Comparison of ENCODE assay signal across 1 cellular context in the genomic region with DNA sequence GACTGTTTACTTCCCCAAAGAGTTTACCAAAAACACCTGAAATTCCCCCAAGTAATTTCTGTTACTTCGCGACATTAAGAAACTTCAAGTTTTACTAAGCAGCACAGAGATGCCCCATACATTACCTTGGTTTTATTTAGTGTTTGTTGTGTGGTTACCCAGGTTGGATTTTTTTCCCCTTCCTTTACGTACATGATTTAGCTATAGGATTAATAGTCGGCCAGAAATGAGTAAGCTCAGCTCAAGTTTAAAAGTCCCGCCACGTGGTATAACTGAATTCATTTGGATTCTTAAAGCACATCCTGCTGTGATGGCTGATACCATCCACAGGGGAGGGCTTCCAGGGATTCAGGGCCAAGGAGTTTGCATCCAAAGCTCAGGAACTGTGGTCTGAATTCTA.
TF ChIP-seq lines count a peak whose summit lies in the region.

No MANE protein-coding gene starts in this region.

TF ChIP-seq in GM12878, 131 proteins besides CTCF, POLR2A, EP300 and RAD21 (continued from another document):
- TF ChIP-seq RFX5 (IDR thresholded peaks at IDR 0.05; ENCODE audit: low read depth, low read length) (no peak), NFIC (IDR thresholded peaks at IDR 0.05; ENCODE audit: low read depth, low read length) (peak; percentile 100), MTA3 (IDR thresholded peaks at IDR 0.05; ENCODE audit: borderline replicate concordance, low read length) (peak; percentile 88; the same call in 1 of the 2 replicates)
